In the genomic region with DNA sequence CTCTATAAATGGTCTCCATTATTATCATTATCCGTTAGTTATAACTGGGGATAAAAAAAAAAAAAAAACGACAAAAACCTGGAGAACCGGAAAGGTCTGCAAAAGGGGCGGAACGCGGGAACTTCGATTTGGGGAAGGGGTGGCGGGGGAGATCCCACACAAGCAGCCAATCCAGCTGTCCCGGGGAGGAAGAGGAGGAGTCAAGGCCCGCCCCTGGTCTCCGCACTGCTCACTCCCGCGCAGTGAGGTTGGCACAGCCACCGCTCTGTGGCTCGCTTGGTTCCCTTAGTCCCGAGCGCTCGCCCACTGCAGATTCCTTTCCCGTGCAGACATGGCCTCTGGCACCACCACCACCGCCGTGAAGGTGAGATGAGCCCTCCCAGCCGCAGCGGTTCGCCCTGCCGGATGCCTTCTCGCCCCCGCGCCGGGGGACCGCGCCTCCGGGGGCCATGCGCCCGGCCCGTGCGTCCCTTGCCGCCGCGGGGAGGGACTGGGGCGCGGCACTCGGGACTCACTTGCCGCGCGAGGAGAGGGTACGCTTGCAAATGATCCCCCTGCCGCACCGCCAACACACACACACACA, we compare ENCODE assay signal across 8 cellular contexts. TPM values are rescaled to one million over a fixed set of nuclear protein-coding genes. Genes with fewer than 3 reads are reported as not detected.
DNase-seq lines count a peak whose midpoint lies in the region; ATAC-seq and TF ChIP-seq lines count a peak whose summit lies in the region.

Gene MTAP (plus strand): TSS at position 219 of the 583 bp plus-strand sequence. CDS start 113 bp downstream, at position 332.

- peak; percentile 86 for ATAC-seq in GM21423 (IDR thresholded peaks at IDR 0.05; ENCODE audit: unreplicated experiment)
- ATAC-seq in activated T-helper 17 cell treated with anti-CD3 and anti-CD28 coated beads, Interleukin-2, amount 50 U/mL, for 72 hours (replicated peaks) = peak; percentile 90
- peak; percentile 88 to 89 for ATAC-seq in natural killer cell treated with Interleukin-12 subunit alpha and Interleukin-12 subunit beta and Interleukin-15 and Interleukin-18, amount 100 ng/mL, for 72 hours

- peaks cover 36% of the 10 kb centered on the region for H3K4me1 Mint-ChIP-seq in Calu3 (ENCODE audit: low read depth, unreplicated experiment)
- peaks cover 22% of the 10 kb centered on the region for H3K4me1 Mint-ChIP-seq in activated T-helper 17 cell treated with anti-CD3 and anti-CD28 coated beads, Interleukin-2, amount 50 U/mL, for 72 hours
- H3K4me1 Mint-ChIP-seq in natural killer cell treated with Interleukin-12 subunit alpha and Interleukin-12 subunit beta and Interleukin-15 and Interleukin-18, amount 100 ng/mL, for 72 hours (ENCODE audit: low read depth in 2 of 2) = peaks cover 23 to 26% of the 10 kb centered on the region in 2 donors

- BruUV-seq in Calu3 (replicated peaks; lab: Mats Ljungman, UMichigan) = no TSS peak

- H3K9me3 ChIP-seq in HUES6 (ENCODE audit: control insufficient read depth, insufficient read depth, low read depth, low read length) = no peaks in the 10 kb centered on the region

- peak within 1 kb of the TSS; percentile 79 for H3K27ac ChIP-seq in HUES6 (ENCODE audit: low read depth, low read length)

- peaks cover 66% of the 10 kb centered on the region for H3K36me3 Mint-ChIP-seq in Calu3 (ENCODE audit: insufficient read depth, unreplicated experiment)
- H3K36me3 Mint-ChIP-seq in activated T-helper 17 cell treated with anti-CD3 and anti-CD28 coated beads, Interleukin-2, amount 50 U/mL, for 72 hours (ENCODE audit: low read depth) = peaks cover 41% of the 10 kb centered on the region
- H3K36me3 Mint-ChIP-seq in natural killer cell treated with Interleukin-12 subunit alpha and Interleukin-12 subunit beta and Interleukin-15 and Interleukin-18, amount 100 ng/mL, for 72 hours = no peaks in the 10 kb centered on the region

- TF ChIP-seq CTCF in Calu3 (IDR thresholded peaks at IDR 0.05; ENCODE audit: unreplicated experiment) (no peak), fibroblast of pulmonary artery (IDR thresholded peaks at IDR 0.05; ENCODE audit: low read length, missing control alignments) (no peak)

- DNase-seq in Calu3 (peak; percentile 89), fibroblast of pulmonary artery (ENCODE audit: low read depth) (peak; percentile 97)
- peak; percentile 66 for DNase-seq in natural killer cell treated with Interleukin-12 subunit alpha and Interleukin-12 subunit beta and Interleukin-15 and Interleukin-18, amount 100 ng/mL, for 72 hours (ENCODE audit: low spot score)
- peak; percentile 51 to 84 (median 64) for DNase-seq in stimulated activated naive CD4-positive, alpha-beta T cell (lab: John Stamatoyannopoulos, UW)

- H3K9ac ChIP-seq in HUES6 (ENCODE audit: low read length) = peak within 1 kb of the TSS; percentile 95

- H3K4me1 ChIP-seq in HUES6 (ENCODE audit: control insufficient read depth, insufficient read depth, low read length) = peaks cover 31% of the 10 kb centered on the region

- CTCF ChIA-PET in Calu3 (lab: Charles Lee) = interaction anchor here (0.6 to 0.7 kb wide), 4 partner anchors 12 to 158 kb away, joined by 3 to 6 read pairs (median 4); no protein-coding TSS in a partner anchor

- H3K36me3 ChIP-seq in HUES6 (ENCODE audit: control insufficient read depth, insufficient read depth, low read length) = peaks cover 16% of the 10 kb centered on the region

- no peaks in the 10 kb centered on the region for H3K27me3 Mint-ChIP-seq in Calu3 (ENCODE audit: unreplicated experiment)
- H3K27me3 Mint-ChIP-seq in activated T-helper 17 cell treated with anti-CD3 and anti-CD28 coated beads, Interleukin-2, amount 50 U/mL, for 72 hours = peaks cover 13% of the 10 kb centered on the region
- H3K27me3 Mint-ChIP-seq in natural killer cell treated with Interleukin-12 subunit alpha and Interleukin-12 subunit beta and Interleukin-15 and Interleukin-18, amount 100 ng/mL, for 72 hours = peaks cover 7 to 16% of the 10 kb centered on the region in 2 donors

- H3K27ac Mint-ChIP-seq in Calu3 (ENCODE audit: unreplicated experiment) = peak within 1 kb of the TSS; percentile 92
- peak within 1 kb of the TSS; percentile 97 for H3K27ac Mint-ChIP-seq in activated T-helper 17 cell treated with anti-CD3 and anti-CD28 coated beads, Interleukin-2, amount 50 U/mL, for 72 hours
- peak within 1 kb of the TSS; percentile 84 to 95 for H3K27ac Mint-ChIP-seq in natural killer cell treated with Interleukin-12 subunit alpha and Interleukin-12 subunit beta and Interleukin-15 and Interleukin-18, amount 100 ng/mL, for 72 hours

- H3K27me3 ChIP-seq in HUES6 (ENCODE audit: control insufficient read depth, insufficient read depth, low read length) = peaks cover 42% of the 10 kb centered on the region

- intact Hi-C loops in Calu3 (cut with micrococcal nuclease; ENCODE audit: unreplicated experiment) = no loop called here

- peak within 1 kb of the TSS; percentile 99 for H3K4me3 Mint-ChIP-seq in Calu3 (ENCODE audit: low read depth, unreplicated experiment)
- peak within 1 kb of the TSS; percentile 97 for H3K4me3 Mint-ChIP-seq in activated T-helper 17 cell treated with anti-CD3 and anti-CD28 coated beads, Interleukin-2, amount 50 U/mL, for 72 hours
- peak within 1 kb of the TSS; percentile 98 for H3K4me3 Mint-ChIP-seq in natural killer cell treated with Interleukin-12 subunit alpha and Interleukin-12 subunit beta and Interleukin-15 and Interleukin-18, amount 100 ng/mL, for 72 hours

- H3K4me3 ChIP-seq in HUES6 (ENCODE audit: low read depth, low read length) (peak within 1 kb of the TSS; percentile 89), fibroblast of pulmonary artery (replicated peaks; ENCODE audit: low read depth, low read length) (peak within 1 kb of the TSS; percentile 76)

- no peaks in the 10 kb centered on the region for H3K9me3 Mint-ChIP-seq in Calu3 (ENCODE audit: low read depth, unreplicated experiment)
- H3K9me3 Mint-ChIP-seq in activated T-helper 17 cell treated with anti-CD3 and anti-CD28 coated beads, Interleukin-2, amount 50 U/mL, for 72 hours = no peaks in the 10 kb centered on the region
- no peaks in the 10 kb centered on the region for H3K9me3 Mint-ChIP-seq in natural killer cell treated with Interleukin-12 subunit alpha and Interleukin-12 subunit beta and Interleukin-15 and Interleukin-18, amount 100 ng/mL, for 72 hours

TF ChIP-seq in PFSK-1, 5 proteins besides CTCF, POLR2A, EP300 and RAD21:
- TF ChIP-seq SIN3A (IDR thresholded peaks at IDR 0.05; ENCODE audit: borderline replicate concordance, insufficient read depth, low read length) = no peak
- TF ChIP-seq FOXP2 (optimal IDR thresholded peaks at IDR 0.05; ENCODE audit: borderline replicate concordance, extremely low read depth, extremely low read length, insufficient read depth) = peak; percentile 37
- 0 out of 4 replicates have a peak, but pooled peaks of 1 of the 2 experiments have one; percentile 6 for TF ChIP-seq REST (IDR thresholded peaks at IDR 0.05; ENCODE audit: insufficient read depth in 1 of 2, low read depth in 2 of 2, low read length in 2 of 2)
- TF ChIP-seq TAF1 (IDR thresholded peaks at IDR 0.05; ENCODE audit: borderline replicate concordance, insufficient read depth, low read length) = peak; percentile 91
- peak; percentile 80 for TF ChIP-seq POLR2AphosphoS5 (IDR thresholded peaks at IDR 0.05; ENCODE audit: low read depth, low read length)

RNA-seq across cellular contexts. Expression of gene MTAP, which starts in this region (rescaled TPM):
- 139 and 177 TPM in 2 replicates for total RNA-seq in Calu3 (2022)
- 24.5 TPM for polyA plus RNA-seq in PFSK-1 (2012; ENCODE audit: insufficient read length, low read depth)
- 10 to 100 TPM; 41.2 to 62.0 TPM for total RNA-seq in activated T-helper 17 cell treated with anti-CD3 and anti-CD28 coated beads, Interleukin-2, amount 50 U/mL, for 72 hours
- 10 to 100 TPM; 32.9 to 61.3 TPM for total RNA-seq in natural killer cell treated with Interleukin-12 subunit alpha and Interleukin-12 subunit beta and Interleukin-15 and Interleukin-18, amount 100 ng/mL, for 72 hours

Comparison
In these comparisons a context has a peak if more than half of its experiments do, and no peak if none do; other contexts are left out.
1. Peak in every context shown above with its lines: DNase-seq, ATAC-seq, H3K4me3 ChIP-seq and H3K27ac ChIP-seq.